Comparison of ENCODE assay signal across 12 cellular contexts in genomic region chr14:79064200-79064599, GRCh38.
"Had no signal": no experiment of that assay in that cellular context is flagged by ENCODE, and none has a peak within 500 bp of the region (broad histone marks: within the 10 kb centered on the region; RNA-seq: fewer than 3 reads in every experiment).

No MANE protein-coding gene starts in this region.

- H3K36me3 ChIP-seq: gastroesophageal sphincter, neutrophil had no signal

- H3K27me3 ChIP-seq: gastroesophageal sphincter, neutrophil had no signal

- ATAC-seq: gastroesophageal sphincter; naive thymus-derived CD8-positive, alpha-beta T cell; stimulated activated memory B cell treated with anti-CD40 and anti-IgM and Interleukin-4, amounts not matched to agents 10 μg/mL and 1 μg/mL and 100 μg/mL, for 72 hours had no signal

- DNase-seq: activated B cell treated with CpG ODN at 0.5 μM for 24 hours; activated CD4-positive, alpha-beta T cell treated with anti-CD3 and anti-CD28 coated beads, Interleukin-2, amount 10 ng/mL, durations not matched to agents 7 days and 5 days; activated gamma-delta T cell treated with Interleukin-2 at 50 U/mL for 16 hours; amniotic stem cell; islet precursor cell; mammary epithelial cell; naive thymus-derived CD8-positive, alpha-beta T cell; stimulated activated CD4-positive, alpha-beta T cell treated with anti-CD3 and anti-CD28 coated beads, Interleukin-2, amount 100 ng/mL, for 48 hours had no signal

- H3K27ac ChIP-seq: gastroesophageal sphincter, neutrophil, parathyroid adenoma had no signal

- H3K4me3 ChIP-seq: gastroesophageal sphincter had no signal

- H3K9me3 ChIP-seq: gastroesophageal sphincter, neutrophil had no signal
